22 cellular contexts compared by ENCODE assay signal in genomic region chr2:155080394-155080793, GRCh38.
A peak's percentile ranks its signal among the peaks of the same experiment; 100 is the strongest.
DNase-seq lines count a peak whose midpoint lies in the region; ATAC-seq, FAIRE-seq and TF ChIP-seq lines count a peak whose summit lies in the region.
"Had no signal": no experiment of that assay in that cellular context is flagged by ENCODE, and none has a peak within 500 bp of the region (broad histone marks: within the 10 kb centered on the region; RNA-seq: fewer than 3 reads in every experiment).

No MANE protein-coding gene starts in this region.

- H3K9ac ChIP-seq in mesendoderm (ENCODE audit: low read length) = no peak overlapping the region
- H3K9ac ChIP-seq: KMS-11 had no signal

- H2BK5ac ChIP-seq in mesendoderm (ENCODE audit: low read length) = no peak overlapping the region

- no peak for FAIRE-seq in GM12891 (lab: Jason Lieb, UNC)
- FAIRE-seq: HTR-8/SVneo had no signal

- H2BK120ac ChIP-seq in mesendoderm (ENCODE audit: low read depth, low read length) = no peak overlapping the region

- H4K8ac ChIP-seq in mesendoderm (ENCODE audit: low read depth, low read length) = no peak overlapping the region

- H3K79me2 ChIP-seq in mesendoderm (ENCODE audit: control insufficient read depth, insufficient read depth, low read length) = no peaks in the 10 kb centered on the region

- no peaks in the 10 kb centered on the region for H3K79me1 ChIP-seq in mesendoderm (ENCODE audit: low read length)

- no peak for TF ChIP-seq POLR2A in GM12891 (IDR thresholded peaks at IDR 0.05; ENCODE audit: low read depth, low read length)

- ATAC-seq in left lobe of liver (peak; percentile 55), HG03378 (IDR thresholded peaks at IDR 0.05; ENCODE audit: unreplicated experiment) (no peak), GM21390 (IDR thresholded peaks at IDR 0.05; ENCODE audit: unreplicated experiment) (no peak)
- ATAC-seq: GM23338, HCT116 had no signal

- H2BK15ac ChIP-seq in mesendoderm (replicated peaks; ENCODE audit: low read depth) = no peak overlapping the region

- H3K23ac ChIP-seq in mesendoderm (ENCODE audit: low read length) = no peak overlapping the region

- no peak overlapping the region for H3K4me3 ChIP-seq in mesendoderm (ENCODE audit: low read length)
- H3K4me3 ChIP-seq: GM23338 had no signal

- no peak overlapping the region for H3K27ac ChIP-seq in mesendoderm (ENCODE audit: low read depth, low read length)
- H3K27ac ChIP-seq: KMS-11 had no signal

- no peak overlapping the region for H4K5ac ChIP-seq in mesendoderm (ENCODE audit: low read length)

- no peaks in the 10 kb centered on the region for H3K36me3 ChIP-seq in mesendoderm (ENCODE audit: control insufficient read depth, insufficient read depth, low read length)
- H3K36me3 ChIP-seq: BE2C had no signal

- no peak overlapping the region for H3K18ac ChIP-seq in mesendoderm (ENCODE audit: low read length)

- H3K56ac ChIP-seq in mesendoderm (ENCODE audit: low read length) = no peak overlapping the region

- no peak overlapping the region for H3K4ac ChIP-seq in mesendoderm (ENCODE audit: low read depth, low read length)

- WGBS in mesendoderm (ENCODE audit: extremely low coverage, insufficient coverage, low lambda C conversion rate) = no CpG with 5 or more reads among the region's 2 CpGs

- no peak overlapping the region for H2AK5ac ChIP-seq in mesendoderm (ENCODE audit: low read length)

- H3K4me2 ChIP-seq in mesendoderm (ENCODE audit: low read length) = no peak overlapping the region
- H3K4me2 ChIP-seq: GM23338, KMS-11 had no signal

- peak; percentile 6 for DNase-seq in HuH-7.5 (ENCODE audit: low spot score)
- DNase-seq in left lobe of liver (ENCODE audit: low spot score) = no peak
- peak; percentile 72 for DNase-seq in mesendoderm
- DNase-seq in medulla oblongata (ENCODE audit: extremely low spot score) = no peak
- DNase-seq in GM12891 (ENCODE audit: insufficient read length, low spot score) = no peak
- DNase-seq: ACHN; BE2C; C1 segment of cervical spinal cord; CD4-positive, CD25-positive, alpha-beta regulatory T cell; CD8-positive, alpha-beta memory T cell; COR-L47; DMS153; DMS79; GDM1; H7; HFFc6 had no signal

- no peaks in the 10 kb centered on the region for H3K27me3 ChIP-seq in mesendoderm (ENCODE audit: insufficient read depth, low read length, poor library complexity)
- H3K27me3 ChIP-seq: BE2C had no signal

- H3K4me1 ChIP-seq in mesendoderm (ENCODE audit: control insufficient read depth, low read depth, low read length) = no peaks in the 10 kb centered on the region
- H3K4me1 ChIP-seq: BE2C had no signal

TF ChIP-seq in GM12891, 5 proteins besides CTCF, POLR2A, EP300 and RAD21:
- TF ChIP-seq TAF1 (IDR thresholded peaks at IDR 0.05; ENCODE audit: low read depth, low read length) (no peak), SPI1 (IDR thresholded peaks at IDR 0.05; ENCODE audit: low read depth, low read length) (no peak), POLR2AphosphoS5 (IDR thresholded peaks at IDR 0.05; ENCODE audit: low read depth, low read length) (no peak), PAX5 (IDR thresholded peaks at IDR 0.05; ENCODE audit: insufficient read depth, low read length, severe bottlenecking) (no peak), POU2F2 (IDR thresholded peaks at IDR 0.05; ENCODE audit: low read depth, low read length) (no peak)

Comparison
In these comparisons a context has a peak if more than half of its experiments do, and no peak if none do; other contexts are left out.
1. DNase-seq: peak in HuH-7.5 (single experiment) and mesendoderm (single experiment); none in left lobe of liver (single experiment), medulla oblongata (single experiment) and GM12891 (single experiment).